ENCODE assay signal across 15 cellular contexts in genomic region chr6:41694815-41695536, GRCh38. TPM values are rescaled to one million over a fixed set of nuclear protein-coding genes. Genes with fewer than 3 reads are reported as not detected.
DNase-seq lines count a peak whose midpoint lies in the region; ATAC-seq and TF ChIP-seq lines count a peak whose summit lies in the region.
"Had no signal": no experiment of that assay in that cellular context is flagged by ENCODE, and none has a peak within 500 bp of the region (broad histone marks: within the 10 kb centered on the region; RNA-seq: fewer than 3 reads in every experiment).

No MANE protein-coding gene starts in this region.

- no peaks in the 10 kb centered on the region for H3K79me2 ChIP-seq in hepatocyte

- no peak overlapping the region for H3K4me2 ChIP-seq in hepatocyte

- no peaks in the 10 kb centered on the region for H3K4me1 ChIP-seq in adipocyte (ENCODE audit: control insufficient read depth, insufficient read depth, low read length)
- H3K4me1 ChIP-seq in hepatocyte (ENCODE audit: insufficient read depth): no peaks in the 10 kb centered on the region

- no peaks in the 10 kb centered on the region for H3K9me3 ChIP-seq in adipocyte (ENCODE audit: control insufficient read depth, low read length)
- no peaks in the 10 kb centered on the region for H3K9me3 ChIP-seq in hepatocyte (ENCODE audit: low read depth)

- DNase-seq in ELR (ENCODE audit: low read depth) (peak; percentile 32), adipocyte (ENCODE audit: low read depth) (peak; percentile 28), globus pallidus (ENCODE audit: low spot score) (peak; percentile 62), renal cortical epithelial cell (ENCODE audit: low read depth) (peak; percentile 58), dermis blood vessel endothelial cell (no peak), hepatocyte (ENCODE audit: low spot score) (no peak), CD1c-positive myeloid dendritic cell (ENCODE audit: extremely low spot score) (no peak)
- DNase-seq: activated CD4-positive, alpha-beta T cell treated with anti-CD3 and anti-CD28 coated beads, Interleukin-2, amount 50 U/mL, for 4 hours; NCI-H1105 treated with DMSO at 0.1 percent for 48 hours; NCI-H524 treated with DMSO at 0.1 percent for 48 hours; stimulated activated CD4-positive, alpha-beta T cell treated with anti-CD3 and anti-CD28 coated beads, Interleukin-4, amount 100 ng/mL, for 1 hour; stimulated activated naive CD8-positive, alpha-beta T cell treated with anti-CD3 and anti-CD28 coated beads, Interleukin-15, Interleukin-2, amounts not matched to agents 100 U/mL and 50 U/mL, for 24 hours had no signal

- peaks cover 6% of the 10 kb centered on the region for H3K27me3 ChIP-seq in adipocyte (replicated peaks; ENCODE audit: control insufficient read depth, insufficient read depth, low read length)
- no peaks in the 10 kb centered on the region for H3K27me3 ChIP-seq in hepatocyte

- H2AFZ ChIP-seq in hepatocyte: no peak overlapping the region

- no peak for TF ChIP-seq CTCF in hepatocyte (IDR thresholded peaks at IDR 0.05; ENCODE audit: poor library complexity)

- no peaks in the 10 kb centered on the region for H4K20me1 ChIP-seq in hepatocyte (ENCODE audit: insufficient read depth, poor library complexity, severe bottlenecking)

- H3K4me3 ChIP-seq in adipocyte (ENCODE audit: low read length) (no peak overlapping the region), hepatocyte (no peak overlapping the region)

- ATAC-seq in HG02610 (IDR thresholded peaks at IDR 0.05; ENCODE audit: unreplicated experiment): no peak
- ATAC-seq: stimulated activated naive CD8-positive, alpha-beta T cell treated with anti-CD3 and anti-CD28 coated beads, Interleukin-15, Interleukin-2, amounts not matched to agents 100 U/mL and 50 U/mL, for 24 hours had no signal

- 78% methylated on average over 6 of the region's 6 CpGs for WGBS in hepatocyte (ENCODE audit: low lambda C conversion rate, missing lambda C conversion rate)

- H3K9me2 ChIP-seq in hepatocyte (replicated peaks; ENCODE audit: insufficient read depth): no peaks in the 10 kb centered on the region

- H3K9ac ChIP-seq in adipocyte (ENCODE audit: low read length): no peak overlapping the region

- H3K36me3 ChIP-seq in adipocyte (ENCODE audit: control insufficient read depth, insufficient read depth, low read length, severe bottlenecking) (no peaks in the 10 kb centered on the region), hepatocyte (replicated peaks; ENCODE audit: insufficient read depth, low read depth) (no peaks in the 10 kb centered on the region)

- H3K27ac ChIP-seq in hepatocyte: no peak overlapping the region

RNA-seq across cellular contexts. Expression of gene TFEB, which starts 40.4 kb away (rescaled TPM):
- total RNA-seq in renal cortical epithelial cell (5.2 and 14.7 TPM in 2 replicates), dermis blood vessel endothelial cell (5.7 and 6.5 TPM in 2 replicates), hepatocyte (10.1 and 14.2 TPM in 2 replicates)
- 23.7 and 32.7 TPM in 2 replicates for polyA plus RNA-seq in hepatocyte

RNA-seq across cellular contexts. Expression of gene PGC, which starts 52.2 kb away (rescaled TPM):
- total RNA-seq in renal cortical epithelial cell (not detected in 2 replicates), dermis blood vessel endothelial cell (not detected in 2 replicates), hepatocyte (114 and 128 TPM in 2 replicates)
- 67.4 and 109 TPM in 2 replicates for polyA plus RNA-seq in hepatocyte
- total RNA-seq: activated T-helper 2 cell treated with anti-CD3 and anti-CD28 coated beads, Interferon-gamma antibody, Interleukin-2, Interleukin-4, amounts not matched to agents 10 μg/mL and 5 μg/mL and 100 μg/mL, durations not matched to agents 14 hours and 24 hours and 36 hours had no signal
- polyA plus RNA-seq: CD14-positive monocyte had no signal

RNA-seq across cellular contexts. Expression of gene MDFI, which starts 56.7 kb away (rescaled TPM):
- total RNA-seq in renal cortical epithelial cell (3.4 and 20.0 TPM in 2 replicates), dermis blood vessel endothelial cell (34.0 and 37.8 TPM in 2 replicates), hepatocyte (106 and 115 TPM in 2 replicates)
- 28.2 and 45.2 TPM in 2 replicates for polyA plus RNA-seq in hepatocyte
- total RNA-seq: activated T-helper 2 cell treated with anti-CD3 and anti-CD28 coated beads, Interferon-gamma antibody, Interleukin-2, Interleukin-4, amounts not matched to agents 10 μg/mL and 5 μg/mL and 100 μg/mL, durations not matched to agents 14 hours and 24 hours and 36 hours had no signal
- polyA plus RNA-seq: CD14-positive monocyte had no signal

Comparison
In these comparisons a context has a peak if more than half of its experiments do, and no peak if none do; other contexts are left out.
1. DNase-seq: peak in ELR (single experiment), adipocyte (single experiment), globus pallidus (single experiment) and renal cortical epithelial cell (single experiment); none in dermis blood vessel endothelial cell (single experiment), hepatocyte (single experiment) and CD1c-positive myeloid dendritic cell (single experiment).
2. RNA of gene PGC, which starts 52.2 kb away (total RNA-seq): 114 to 128 TPM in hepatocyte; not detected in renal cortical epithelial cell and not detected in dermis blood vessel endothelial cell; every median in the first group is over 100 times any median in the second.